10 cellular contexts compared by ENCODE assay signal in genomic region chr11:65892661-65893317, GRCh38. TPM values are rescaled to one million over a fixed set of nuclear protein-coding genes. Genes with fewer than 3 reads are reported as not detected.
DNase-seq lines count a peak whose midpoint lies in the region.
"Had no signal": no experiment of that assay in that cellular context is flagged by ENCODE, and none has a peak within 500 bp of the region (broad histone marks: within the 10 kb centered on the region; RNA-seq: fewer than 3 reads in every experiment).

No MANE protein-coding gene starts in this region.

- intact Hi-C loops in activated CD4-positive, alpha-beta T cell treated with anti-CD3 and anti-CD28 coated beads, Interleukin-2, amount 10 ng/mL, durations not matched to agents 24 days and 14 days (cut with micrococcal nuclease) = loop anchor here (5.0 kb wide), 1 partner anchor 180 kb away; the partner anchor contains the start of gene KAT5
- intact Hi-C loops in activated CD4-positive, alpha-beta memory T cell treated with anti-CD3 and anti-CD28 coated beads for 36 hours (cut with micrococcal nuclease) = loop anchor here (1.0 kb wide), 1 partner anchor 36 kb away; no protein-coding TSS in a partner anchor

- H3K4me3 Mint-ChIP-seq in activated CD4-positive, alpha-beta T cell treated with anti-CD3 and anti-CD28 coated beads, Interleukin-2, amount 10 ng/mL, durations not matched to agents 24 days and 14 days = peak overlapping the region; percentile 95
- H3K4me3 Mint-ChIP-seq in activated CD4-positive, alpha-beta memory T cell treated with anti-CD3 and anti-CD28 coated beads for 36 hours = peak overlapping the region; percentile 65

- CTCF ChIA-PET in activated CD4-positive, alpha-beta memory T cell treated with anti-CD3 and anti-CD28 coated beads for 36 hours (lab: Charles Lee) = interaction anchor here (0.7 to 9.5 kb wide), 5 partner anchors 6 to 130 kb away, joined by 3 to 192 read pairs (median 3); partner anchors contain the start of genes FOSL1 and MUS81

- no peaks in the 10 kb centered on the region for H3K27me3 Mint-ChIP-seq in activated CD4-positive, alpha-beta T cell treated with anti-CD3 and anti-CD28 coated beads, Interleukin-2, amount 10 ng/mL, durations not matched to agents 24 days and 14 days
- no peaks in the 10 kb centered on the region for H3K27me3 Mint-ChIP-seq in activated CD4-positive, alpha-beta memory T cell treated with anti-CD3 and anti-CD28 coated beads for 36 hours

- H3K4me1 Mint-ChIP-seq in activated CD4-positive, alpha-beta T cell treated with anti-CD3 and anti-CD28 coated beads, Interleukin-2, amount 10 ng/mL, durations not matched to agents 24 days and 14 days = peaks cover 59% of the 10 kb centered on the region
- peaks cover 65% of the 10 kb centered on the region for H3K4me1 Mint-ChIP-seq in activated CD4-positive, alpha-beta memory T cell treated with anti-CD3 and anti-CD28 coated beads for 36 hours (ENCODE audit: low read depth)

- H3K27ac Mint-ChIP-seq in activated CD4-positive, alpha-beta T cell treated with anti-CD3 and anti-CD28 coated beads, Interleukin-2, amount 10 ng/mL, durations not matched to agents 24 days and 14 days = peak overlapping the region; percentile 71
- H3K27ac Mint-ChIP-seq in activated CD4-positive, alpha-beta memory T cell treated with anti-CD3 and anti-CD28 coated beads for 36 hours = peak overlapping the region; percentile 87

- H3K27ac ChIP-seq in iPS-20b (ENCODE audit: low read length) (no peak overlapping the region), thymus (ENCODE audit: low read depth) (no peak overlapping the region)
- H3K27ac ChIP-seq: C4-2B had no signal

- peaks cover 43% of the 10 kb centered on the region for H3K36me3 Mint-ChIP-seq in activated CD4-positive, alpha-beta T cell treated with anti-CD3 and anti-CD28 coated beads, Interleukin-2, amount 10 ng/mL, durations not matched to agents 24 days and 14 days (ENCODE audit: low read depth)
- peaks cover 34% of the 10 kb centered on the region for H3K36me3 Mint-ChIP-seq in activated CD4-positive, alpha-beta memory T cell treated with anti-CD3 and anti-CD28 coated beads for 36 hours

- H3K4me1 ChIP-seq in iPS-20b (ENCODE audit: insufficient read depth, low read length) (peaks cover 12% of the 10 kb centered on the region; the same call in 1 of the 2 replicates), thymus (ENCODE audit: control insufficient read depth, insufficient read depth, low read length) (peaks cover 37% of the 10 kb centered on the region)

- no peaks in the 10 kb centered on the region for H3K9me3 Mint-ChIP-seq in activated CD4-positive, alpha-beta T cell treated with anti-CD3 and anti-CD28 coated beads, Interleukin-2, amount 10 ng/mL, durations not matched to agents 24 days and 14 days
- H3K9me3 Mint-ChIP-seq in activated CD4-positive, alpha-beta memory T cell treated with anti-CD3 and anti-CD28 coated beads for 36 hours = no peaks in the 10 kb centered on the region

- H3K9me3 ChIP-seq in iPS-20b (ENCODE audit: insufficient read depth, low read depth, low read length) (no peaks in the 10 kb centered on the region), thymus (ENCODE audit: control insufficient read depth) (no peaks in the 10 kb centered on the region)
- H3K9me3 ChIP-seq: pancreas had no signal

- 88% methylated on average over 10 of the region's 10 CpGs for WGBS in thymus

- in situ Hi-C loops in KBM-7 (cut with MboI; ENCODE audit: low pct_unique_long_range_greater_than_20kb, low sequenced_read_pairs) = no loop called here

- no peaks in the 10 kb centered on the region for H3K36me3 ChIP-seq in iPS-20b (ENCODE audit: insufficient read depth, low read depth, low read length)
- no peaks in the 10 kb centered on the region for H3K36me3 ChIP-seq in thymus (ENCODE audit: control insufficient read depth, insufficient read depth)
- H3K36me3 ChIP-seq: pancreas had no signal

- POLR2A ChIA-PET in activated CD4-positive, alpha-beta memory T cell treated with anti-CD3 and anti-CD28 coated beads for 36 hours (lab: Charles Lee) = interaction anchor here (1.3 to 7.5 kb wide), 4 partner anchors 7 to 34 kb away, joined by 3 to 98 read pairs (median 50); partner anchors contain the start of genes C11orf68, CFL1, FOSL1 and MUS81

- H3K27me3 ChIP-seq in iPS-20b (ENCODE audit: insufficient read depth, low read length) (peaks cover 37% of the 10 kb centered on the region), thymus (ENCODE audit: control insufficient read depth, insufficient read depth) (no peaks in the 10 kb centered on the region)
- H3K27me3 ChIP-seq: pancreas had no signal

- DNase-seq in activated CD4-positive, alpha-beta T cell treated with anti-CD3 and anti-CD28 coated beads, Interleukin-2, amount 10 ng/mL, durations not matched to agents 24 days and 14 days = peak; percentile 68
- no peak for DNase-seq in activated CD4-positive, alpha-beta T cell treated with anti-CD3 and anti-CD28 coated beads, Interleukin-2, amount 50 U/mL, for 1 hour
- DNase-seq in activated CD4-positive, alpha-beta memory T cell treated with anti-CD3 and anti-CD28 coated beads for 36 hours = no peak
- DNase-seq in retina (no peak), NCI-H2081 treated with DMSO at 0.1 percent for 48 hours (lab: John Stamatoyannopoulos, UW) (no peak), KBM-7 (no peak)

- H3K4me3 ChIP-seq in iPS-20b (ENCODE audit: low read length) (peak overlapping the region; percentile 84; the same call in 1 of the 2 replicates), thymus (ENCODE audit: low read length) (peak overlapping the region; percentile 40)

- H3K9ac ChIP-seq in iPS-20b (ENCODE audit: low read depth, low read length) = no peak overlapping the region

RNA-seq across cellular contexts. Expression of gene CCDC85B, which starts 2.3 kb away (rescaled TPM):
- 62.2 and 62.5 TPM in 2 replicates for total RNA-seq in activated CD4-positive, alpha-beta T cell treated with anti-CD3 and anti-CD28 coated beads, Interleukin-2, amount 10 ng/mL, durations not matched to agents 24 days and 14 days
- total RNA-seq in activated CD4-positive, alpha-beta memory T cell treated with anti-CD3 and anti-CD28 coated beads for 36 hours = 10 to 100 TPM; 40.0 to 44.4 TPM
- polyA plus RNA-seq in thymus = 20.2 TPM

RNA-seq across cellular contexts. Expression of gene FIBP, which starts 4.5 kb away (rescaled TPM):
- total RNA-seq in activated CD4-positive, alpha-beta T cell treated with anti-CD3 and anti-CD28 coated beads, Interleukin-2, amount 10 ng/mL, durations not matched to agents 24 days and 14 days = 91.0 and 95.7 TPM in 2 replicates
- total RNA-seq in activated CD4-positive, alpha-beta memory T cell treated with anti-CD3 and anti-CD28 coated beads for 36 hours = 100 to 1,000 TPM in 1 of 2 experiments, 10 to 100 TPM in 1; 94.2 to 101 TPM
- 70.9 TPM for polyA plus RNA-seq in thymus

RNA-seq across cellular contexts. Expression of gene FOSL1, which starts 7.4 kb away (rescaled TPM):
- 32.1 and 32.9 TPM in 2 replicates for total RNA-seq in activated CD4-positive, alpha-beta T cell treated with anti-CD3 and anti-CD28 coated beads, Interleukin-2, amount 10 ng/mL, durations not matched to agents 24 days and 14 days
- 10 to 100 TPM; 17.1 to 17.7 TPM for total RNA-seq in activated CD4-positive, alpha-beta memory T cell treated with anti-CD3 and anti-CD28 coated beads for 36 hours
- 3.8 TPM for polyA plus RNA-seq in thymus

RNA-seq across cellular contexts. Expression of gene CTSW, which starts 13.2 kb away (rescaled TPM):
- 4.9 and 7.5 TPM in 2 replicates for total RNA-seq in activated CD4-positive, alpha-beta T cell treated with anti-CD3 and anti-CD28 coated beads, Interleukin-2, amount 10 ng/mL, durations not matched to agents 24 days and 14 days
- 10 to 100 TPM; 11.1 to 13.2 TPM for total RNA-seq in activated CD4-positive, alpha-beta memory T cell treated with anti-CD3 and anti-CD28 coated beads for 36 hours
- 4.2 TPM for polyA plus RNA-seq in thymus

RNA-seq across cellular contexts. Expression of gene EFEMP2, which starts 20.2 kb away (rescaled TPM):
- total RNA-seq in activated CD4-positive, alpha-beta T cell treated with anti-CD3 and anti-CD28 coated beads, Interleukin-2, amount 10 ng/mL, durations not matched to agents 24 days and 14 days = 8.4 and 9.1 TPM in 2 replicates
- total RNA-seq in activated CD4-positive, alpha-beta memory T cell treated with anti-CD3 and anti-CD28 coated beads for 36 hours = 10 to 100 TPM; 11.5 to 12.5 TPM
- polyA plus RNA-seq in thymus = 41.8 TPM
